ENCODE assay signal across 23 cellular contexts in the genomic region with DNA sequence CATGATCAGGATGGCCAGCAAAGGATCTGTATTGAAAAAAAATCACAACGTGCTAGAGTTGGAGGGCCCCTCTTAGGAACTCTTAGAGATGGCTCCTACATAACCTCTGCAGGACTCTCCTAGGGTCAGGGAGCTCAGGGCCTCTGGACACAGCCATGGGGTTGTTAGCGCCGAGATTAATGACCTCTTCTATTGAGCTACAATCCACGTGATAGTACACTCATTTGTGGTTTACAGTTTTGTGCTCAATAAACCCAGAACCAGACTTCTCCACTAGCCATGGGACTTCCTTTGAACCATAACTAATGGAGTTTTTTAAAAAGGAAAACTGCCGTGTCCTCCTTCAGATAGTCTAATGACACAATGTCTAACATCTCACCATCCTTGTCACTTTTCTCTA. TPM values are rescaled to one million over a fixed set of nuclear protein-coding genes. Genes with fewer than 3 reads are reported as not detected.
DNase-seq lines count a peak whose midpoint lies in the region; ATAC-seq, FAIRE-seq and TF ChIP-seq lines count a peak whose summit lies in the region.
"Had no signal": no experiment of that assay in that cellular context is flagged by ENCODE, and none has a peak within 500 bp of the region (broad histone marks: within the 10 kb centered on the region; RNA-seq: fewer than 3 reads in every experiment).

No MANE protein-coding gene starts in this region.

- dilution Hi-C loops in endothelial cell of umbilical vein (cut with MboI; ENCODE audit: extremely low pct_ligation_motif_present, low sequenced_read_pairs) = no loop called here

- H3K9me3 ChIP-seq in endothelial cell of umbilical vein (replicated peaks; ENCODE audit: control insufficient read depth, insufficient read depth, low read length) (no peaks in the 10 kb centered on the region), right lobe of liver (no peaks in the 10 kb centered on the region), transverse colon (no peaks in the 10 kb centered on the region)
- H3K9me3 ChIP-seq: A549; BLaER1 treated with 17β-estradiol and CSF1 and Interleukin-3, amounts not matched to agents 10 nM and 100 nM had no signal

- no peaks in the 10 kb centered on the region for H4K20me1 ChIP-seq in endothelial cell of umbilical vein (replicated peaks; ENCODE audit: control insufficient read depth, extremely low read depth, insufficient read depth, low read length)

- no peaks in the 10 kb centered on the region for H3K9me1 ChIP-seq in endothelial cell of umbilical vein (replicated peaks; ENCODE audit: control insufficient read depth, extremely low read depth, insufficient read depth, low read length)

- no peak overlapping the region for H3K4me3 ChIP-seq in endothelial cell of umbilical vein (replicated peaks in 1 of 3; ENCODE audit: insufficient read depth in 1 of 3, low read depth in 1 of 3, low read length in 3 of 3)
- H3K4me3 ChIP-seq in right lobe of liver = no peak overlapping the region
- H3K4me3 ChIP-seq in transverse colon = no peak overlapping the region
- H3K4me3 ChIP-seq: A549; BLaER1 treated with 17β-estradiol and CSF1 and Interleukin-3, amounts not matched to agents 10 nM and 100 nM; PC-9 had no signal

- DNase-seq in OCI-M1 (lab: John Stamatoyannopoulos, UW) (peak; percentile 23), SK-MEL-5 (ENCODE audit: low read depth, low spot score) (peak; percentile 17), endothelial cell of umbilical vein (ENCODE audit: low read depth, low spot score) (no peak), right lobe of liver (no peak), transverse colon (no peak)
- no peak for DNase-seq in activated CD4-positive, CD25-positive, alpha-beta regulatory T cell (lab: John Stamatoyannopoulos, UW)
- DNase-seq: AML-193; CD4-positive, alpha-beta T cell; KBM-7; MV-4-11; NCI-H1105; NCI-H1436 treated with DMSO at 0.1 percent for 48 hours; NCI-H187 treated with DMSO at 0.1 percent for 48 hours; NCI-H446; NCI-H524 treated with DMSO at 0.1 percent for 48 hours; NCI-H774; PC-9; SHP77 had no signal

- peak in 3 of 4 donors; percentile 14 to 40 (median 35) for ATAC-seq in right lobe of liver
- ATAC-seq in HG03442 (IDR thresholded peaks at IDR 0.05; ENCODE audit: unreplicated experiment) = no peak
- ATAC-seq: A549 had no signal

- no peaks in the 10 kb centered on the region for H3K36me3 ChIP-seq in endothelial cell of umbilical vein (ENCODE audit: control insufficient read depth in 2 of 2, extremely low read depth in 1 of 2, insufficient read depth in 2 of 2, low read length in 2 of 2)
- no peaks in the 10 kb centered on the region for H3K36me3 ChIP-seq in right lobe of liver
- peaks cover 0 to 15% (median 7%) of the 10 kb centered on the region in 4 donors for H3K36me3 ChIP-seq in transverse colon

- H3K4me2 ChIP-seq in endothelial cell of umbilical vein (ENCODE audit: insufficient read depth, low read length) = no peak overlapping the region
- H3K4me2 ChIP-seq: A549, PC-9 had no signal

- H3K27me3 ChIP-seq in endothelial cell of umbilical vein (ENCODE audit: control insufficient read depth in 2 of 2, insufficient read depth in 2 of 2, low read length in 2 of 2) (no peaks in the 10 kb centered on the region), right lobe of liver (no peaks in the 10 kb centered on the region), transverse colon (no peaks in the 10 kb centered on the region)
- H3K27me3 ChIP-seq: BLaER1 treated with 17β-estradiol and CSF1 and Interleukin-3, amounts not matched to agents 10 nM and 100 nM had no signal

- no peak for FAIRE-seq in endothelial cell of umbilical vein (lab: Jason Lieb, UNC)
- FAIRE-seq: A549, D721Med, H54 had no signal

- no peak overlapping the region for H3K9ac ChIP-seq in endothelial cell of umbilical vein (replicated peaks; ENCODE audit: extremely low read depth, insufficient read depth, low read length)
- H3K9ac ChIP-seq: BLaER1 treated with 17β-estradiol and CSF1 and Interleukin-3, amounts not matched to agents 10 nM and 100 nM had no signal

- no TSS peak for BruUV-seq in endothelial cell of umbilical vein (replicated peaks; lab: Mats Ljungman, UMichigan)

- 33% methylated on average over 5 of the region's 5 CpGs for WGBS in right lobe of liver (ENCODE audit: insufficient coverage, low coverage, low lambda C conversion rate, missing lambda C conversion rate)
- 64 to 69% methylated on average over 5 of the region's 5 CpGs for WGBS in transverse colon (ENCODE audit: low coverage in 1 of 2), 2 donors

- TF ChIP-seq EP300 in transverse colon (IDR thresholded peaks at IDR 0.05; ENCODE audit: low read depth) = no peak

- H3K27ac ChIP-seq in endothelial cell of umbilical vein (ENCODE audit: insufficient read depth, low read depth, low read length) = no peak overlapping the region
- H3K27ac ChIP-seq in right lobe of liver = no peak overlapping the region
- H3K27ac ChIP-seq in transverse colon = no peak overlapping the region
- H3K27ac ChIP-seq: A549; BLaER1 treated with 17β-estradiol and CSF1 and Interleukin-3, amounts not matched to agents 10 nM and 100 nM; PC-9 had no signal

- CTCF ChIA-PET in endothelial cell of umbilical vein (lab: Charles Lee) = interaction anchor here (0.9 to 4.1 kb wide), 4 partner anchors 11 to 114 kb away, joined by 3 to 21 read pairs (median 7); a partner anchor contains a TSS

- no peak for TF ChIP-seq CTCF in endothelial cell of umbilical vein (IDR thresholded peaks at IDR 0.05; ENCODE audit: extremely low read depth in 1 of 2, insufficient read depth in 1 of 2, low read depth in 1 of 2, low read length in 2 of 2)
- TF ChIP-seq CTCF in right lobe of liver (IDR thresholded peaks at IDR 0.05) = no peak
- TF ChIP-seq CTCF in transverse colon (IDR thresholded peaks at IDR 0.05) = no peak

- in situ Hi-C loops in SK-MEL-5 (cut with HindIII; ENCODE audit: low pct_unique_long_range_greater_than_20kb, low sequenced_read_pairs) (no loop called here), transverse colon (cut with MboI; ENCODE audit: low pct_ligation_motif_present in 1 of 4, low pct_unique_long_range_greater_than_20kb in 1 of 4, low sequenced_read_pairs in 3 of 4) (loop anchor here in 2 of 4 donors (25.0 kb wide), 1 partner anchor 112 kb away; a partner anchor contains a TSS)

- POLR2A ChIA-PET in endothelial cell of umbilical vein (lab: Charles Lee) = no interaction called here

- intact Hi-C loops in endothelial cell of umbilical vein (cut with micrococcal nuclease) (no loop called here), right lobe of liver (cut with DNase I) (no loop called here), transverse colon (cut with DNase I; ENCODE audit: low total_unique reads) (no loop called here)

- peak overlapping the region; percentile 28 for H2AFZ ChIP-seq in endothelial cell of umbilical vein (ENCODE audit: low read depth, low read length)
- H2AFZ ChIP-seq: PC-9 had no signal

- no peak for TF ChIP-seq POLR2A in endothelial cell of umbilical vein (IDR thresholded peaks at IDR 0.05; ENCODE audit: low read depth, low read length)
- TF ChIP-seq POLR2A in right lobe of liver (IDR thresholded peaks at IDR 0.05) = no peak
- TF ChIP-seq POLR2A in transverse colon (IDR thresholded peaks at IDR 0.05) = no peak

- no peaks in the 10 kb centered on the region for H3K79me2 ChIP-seq in endothelial cell of umbilical vein (ENCODE audit: control insufficient read depth, insufficient read depth, low read length)

- H3K4me1 ChIP-seq in endothelial cell of umbilical vein (ENCODE audit: control insufficient read depth, extremely low read depth, insufficient read depth, low read length) = peaks cover 7% of the 10 kb centered on the region
- peaks cover 0 to 32% (median 9%) of the 10 kb centered on the region in 4 donors for H3K4me1 ChIP-seq in right lobe of liver
- H3K4me1 ChIP-seq in transverse colon = no peaks in the 10 kb centered on the region

TF ChIP-seq in endothelial cell of umbilical vein, 7 proteins besides CTCF, POLR2A, EP300 and RAD21 (continues in another document):
- TF ChIP-seq, protein P1, sequence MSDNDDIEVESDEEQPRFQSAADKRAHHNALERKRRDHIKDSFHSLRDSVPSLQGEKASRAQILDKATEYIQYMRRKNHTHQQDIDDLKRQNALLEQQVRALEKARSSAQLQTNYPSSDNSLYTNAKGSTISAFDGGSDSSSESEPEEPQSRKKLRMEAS (IDR thresholded peaks at IDR 0.05; ENCODE audit: insufficient read depth, insufficient read length) = no peak
- TF ChIP-seq GATA2 (IDR thresholded peaks at IDR 0.05; ENCODE audit: insufficient read depth, insufficient read length, low read depth, low read length) (no peak), JUN (IDR thresholded peaks at IDR 0.05; ENCODE audit: borderline replicate concordance, insufficient read depth, insufficient read length, low read depth) (no peak)

RNA-seq across cellular contexts. Expression of a gene that starts 29.6 kb away (rescaled TPM):
- total RNA-seq in SK-MEL-5 (2014; rRNA removed; shearing (Covaris generic)) = 3.0 and 3.6 TPM in 2 replicates
- 12.3 and 17.0 TPM in 2 replicates for polyA plus RNA-seq in SK-MEL-5 (2015; cell fraction: cytosol; rRNA removed)
- 60.9 and 65.2 TPM in 2 replicates for polyA plus RNA-seq in SK-MEL-5 (2015; cell fraction: nucleus; rRNA removed)
- total RNA-seq in endothelial cell of umbilical vein (249 and 252 TPM in 2 replicates), right lobe of liver (10 to 100 TPM in 2 of 6 experiments, 1 to 10 TPM in 4; 6.6 to 18.8 (median 8.4) TPM), transverse colon (100 to 1,000 TPM in 1 of 4 donors, 10 to 100 TPM in 3; 19.4 to 133 (median 28.3) TPM)
- 119 and 122 TPM in 2 replicates for polyA plus RNA-seq in endothelial cell of umbilical vein
- polyA plus RNA-seq in endothelial cell of umbilical vein (2011; cell fraction: cytosol; rRNA removed) = 101 and 125 TPM in 2 replicates
- polyA plus RNA-seq in endothelial cell of umbilical vein (2011; cell fraction: nucleus; rRNA removed) = 462 and 531 TPM in 2 replicates
- 105 and 119 TPM in 2 replicates for polyA plus RNA-seq in endothelial cell of umbilical vein (2012)
- polyA minus RNA-seq in endothelial cell of umbilical vein = 81.4 and 95.8 TPM in 2 replicates
- polyA minus RNA-seq in endothelial cell of umbilical vein (2011; cell fraction: cytosol; rRNA and poly(A)+ RNA removed) = 25.6 TPM
- polyA minus RNA-seq in endothelial cell of umbilical vein (2011; cell fraction: nucleus; rRNA and poly(A)+ RNA removed) = 127 and 192 TPM in 2 replicates

RNA-seq across cellular contexts. Expression of a gene that starts 55.5 kb away (rescaled TPM):
- total RNA-seq in SK-MEL-5 (2014; rRNA removed; shearing (Covaris generic)) = 1.4 and 1.8 TPM in 2 replicates
- polyA plus RNA-seq in SK-MEL-5 (2015; cell fraction: cytosol; rRNA removed) = 5.8 and 6.1 TPM in 2 replicates
- 1.1 and 3.9 TPM in 2 replicates for polyA plus RNA-seq in SK-MEL-5 (2015; cell fraction: nucleus; rRNA removed)
- 0.48 and 0.73 TPM in 2 replicates for total RNA-seq in endothelial cell of umbilical vein
- polyA plus RNA-seq in endothelial cell of umbilical vein = 0.81 and 0.91 TPM in 2 replicates
- polyA plus RNA-seq in endothelial cell of umbilical vein (2011; cell fraction: cytosol; rRNA removed) = 0.72 and 0.88 TPM in 2 replicates
- 0.41 and 0.46 TPM in 2 replicates for polyA plus RNA-seq in endothelial cell of umbilical vein (2011; cell fraction: nucleus; rRNA removed)
- polyA plus RNA-seq in endothelial cell of umbilical vein (2012) = 0.80 and 1.2 TPM in 2 replicates
- 1.3 and 2.8 TPM in 2 replicates for polyA minus RNA-seq in endothelial cell of umbilical vein
- 4.9 TPM for polyA minus RNA-seq in endothelial cell of umbilical vein (2011; cell fraction: cytosol; rRNA and poly(A)+ RNA removed)
- polyA minus RNA-seq in endothelial cell of umbilical vein (2011; cell fraction: nucleus; rRNA and poly(A)+ RNA removed) = 0.43 and 0.77 TPM in 2 replicates
- total RNA-seq in right lobe of liver = 1 to 10 TPM in 1 of 6 experiments, under 1 TPM in 5; 0.18 to 1.2 (median 0.39) TPM
- total RNA-seq in transverse colon = 100 to 1,000 TPM in 2 of 4 donors, 10 to 100 TPM in 2; 62.3 to 191 (median 117) TPM

Comparison
In these comparisons a context has a peak if more than half of its experiments do, and no peak if none do; other contexts are left out.
1. DNase-seq: peak in OCI-M1 (single experiment) and SK-MEL-5 (single experiment); none in endothelial cell of umbilical vein (single experiment), right lobe of liver (0 of 3), activated CD4-positive, CD25-positive, alpha-beta regulatory T cell (0 of 4) and transverse colon (single experiment).
2. RNA of a gene that starts 55.5 kb away (total RNA-seq): 62.3 to 191 TPM in transverse colon; 1.4 to 1.8 TPM in SK-MEL-5, 0.48 to 0.73 TPM in endothelial cell of umbilical vein and 0.18 to 1.2 TPM in right lobe of liver; every median in the first group is over 10 times any median in the second.